Comparison of ENCODE assay signal across 1 cellular context in the genomic region with DNA sequence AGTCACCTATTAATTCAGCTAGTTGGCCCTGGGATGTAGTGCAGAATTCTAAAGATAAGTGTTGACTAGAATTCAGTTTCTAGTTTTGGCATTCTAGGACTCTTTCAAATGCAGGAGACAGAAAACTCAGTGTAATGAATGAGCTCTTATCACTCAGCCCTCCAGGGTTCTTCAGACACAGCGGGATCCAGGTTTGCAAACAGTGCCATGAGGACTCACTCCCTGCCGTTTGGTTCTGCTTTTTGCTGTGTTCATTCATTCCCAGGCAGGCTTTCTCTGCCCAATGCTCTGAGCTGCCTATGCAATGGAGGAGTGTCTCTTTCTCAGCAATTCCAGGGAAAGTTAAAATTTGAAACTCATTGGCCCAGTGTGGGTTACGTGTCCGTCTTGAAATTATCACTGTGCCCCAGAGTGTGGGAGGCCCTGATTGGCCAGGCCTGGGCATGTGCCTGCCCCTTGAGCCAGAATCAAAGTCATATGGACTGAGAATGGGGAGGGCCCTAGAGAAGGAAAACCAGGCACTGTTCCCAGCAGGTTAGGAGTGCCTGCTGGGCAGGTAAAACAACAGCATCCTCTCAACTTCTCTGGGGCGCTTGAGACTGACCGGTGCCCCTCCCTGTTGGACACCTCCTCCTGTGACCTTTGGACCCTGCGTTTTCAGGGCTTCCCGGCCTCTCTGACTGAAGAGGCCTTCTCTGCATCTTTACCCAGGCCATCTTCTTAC.
TF ChIP-seq lines count a peak whose summit lies in the region.

No MANE protein-coding gene starts in this region.

TF ChIP-seq in HepG2, 621 proteins besides CTCF, POLR2A, EP300 and RAD21 (continued from another document):
- TF ChIP-seq, protein P1, sequence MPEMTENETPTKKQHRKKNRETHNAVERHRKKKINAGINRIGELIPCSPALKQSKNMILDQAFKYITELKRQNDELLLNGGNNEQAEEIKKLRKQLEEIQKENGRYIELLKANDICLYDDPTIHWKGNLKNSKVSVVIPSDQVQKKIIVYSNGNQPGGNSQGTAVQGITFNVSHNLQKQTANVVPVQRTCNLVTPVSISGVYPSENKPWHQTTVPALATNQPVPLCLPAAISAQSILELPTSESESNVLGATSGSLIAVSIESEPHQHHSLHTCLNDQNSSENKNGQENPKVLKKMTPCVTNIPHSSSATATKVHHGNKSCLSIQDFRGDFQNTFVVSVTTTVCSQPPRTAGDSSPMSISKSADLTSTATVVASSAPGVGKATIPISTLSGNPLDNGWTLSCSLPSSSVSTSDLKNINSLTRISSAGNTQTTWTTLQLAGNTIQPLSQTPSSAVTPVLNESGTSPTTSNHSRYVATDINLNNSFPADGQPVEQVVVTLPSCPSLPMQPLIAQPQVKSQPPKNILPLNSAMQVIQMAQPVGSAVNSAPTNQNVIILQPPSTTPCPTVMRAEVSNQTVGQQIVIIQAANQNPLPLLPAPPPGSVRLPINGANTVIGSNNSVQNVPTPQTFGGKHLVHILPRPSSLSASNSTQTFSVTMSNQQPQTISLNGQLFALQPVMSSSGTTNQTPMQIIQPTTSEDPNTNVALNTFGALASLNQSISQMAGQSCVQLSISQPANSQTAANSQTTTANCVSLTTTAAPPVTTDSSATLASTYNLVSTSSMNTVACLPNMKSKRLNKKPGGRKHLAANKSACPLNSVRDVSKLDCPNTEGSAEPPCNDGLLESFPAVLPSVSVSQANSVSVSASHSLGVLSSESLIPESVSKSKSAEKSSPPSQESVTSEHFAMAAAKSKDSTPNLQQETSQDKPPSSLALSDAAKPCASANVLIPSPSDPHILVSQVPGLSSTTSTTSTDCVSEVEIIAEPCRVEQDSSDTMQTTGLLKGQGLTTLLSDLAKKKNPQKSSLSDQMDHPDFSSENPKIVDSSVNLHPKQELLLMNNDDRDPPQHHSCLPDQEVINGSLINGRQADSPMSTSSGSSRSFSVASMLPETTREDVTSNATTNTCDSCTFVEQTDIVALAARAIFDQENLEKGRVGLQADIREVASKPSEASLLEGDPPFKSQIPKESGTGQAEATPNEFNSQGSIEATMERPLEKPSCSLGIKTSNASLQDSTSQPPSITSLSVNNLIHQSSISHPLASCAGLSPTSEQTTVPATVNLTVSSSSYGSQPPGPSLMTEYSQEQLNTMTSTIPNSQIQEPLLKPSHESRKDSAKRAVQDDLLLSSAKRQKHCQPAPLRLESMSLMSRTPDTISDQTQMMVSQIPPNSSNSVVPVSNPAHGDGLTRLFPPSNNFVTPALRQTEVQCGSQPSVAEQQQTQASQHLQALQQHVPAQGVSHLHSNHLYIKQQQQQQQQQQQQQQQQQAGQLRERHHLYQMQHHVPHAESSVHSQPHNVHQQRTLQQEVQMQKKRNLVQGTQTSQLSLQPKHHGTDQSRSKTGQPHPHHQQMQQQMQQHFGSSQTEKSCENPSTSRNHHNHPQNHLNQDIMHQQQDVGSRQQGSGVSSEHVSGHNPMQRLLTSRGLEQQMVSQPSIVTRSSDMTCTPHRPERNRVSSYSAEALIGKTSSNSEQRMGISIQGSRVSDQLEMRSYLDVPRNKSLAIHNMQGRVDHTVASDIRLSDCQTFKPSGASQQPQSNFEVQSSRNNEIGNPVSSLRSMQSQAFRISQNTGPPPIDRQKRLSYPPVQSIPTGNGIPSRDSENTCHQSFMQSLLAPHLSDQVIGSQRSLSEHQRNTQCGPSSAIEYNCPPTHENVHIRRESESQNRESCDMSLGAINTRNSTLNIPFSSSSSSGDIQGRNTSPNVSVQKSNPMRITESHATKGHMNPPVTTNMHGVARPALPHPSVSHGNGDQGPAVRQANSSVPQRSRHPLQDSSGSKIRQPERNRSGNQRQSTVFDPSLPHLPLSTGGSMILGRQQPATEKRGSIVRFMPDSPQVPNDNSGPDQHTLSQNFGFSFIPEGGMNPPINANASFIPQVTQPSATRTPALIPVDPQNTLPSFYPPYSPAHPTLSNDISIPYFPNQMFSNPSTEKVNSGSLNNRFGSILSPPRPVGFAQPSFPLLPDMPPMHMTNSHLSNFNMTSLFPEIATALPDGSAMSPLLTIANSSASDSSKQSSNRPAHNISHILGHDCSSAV (CRISPR knock-in tag; IDR thresholded peaks at IDR 0.05; ENCODE audit: borderline replicate concordance): no peak
- TF ChIP-seq ATM (IDR thresholded peaks at IDR 0.05; ENCODE audit: borderline replicate concordance): no peak
- no peak for TF ChIP-seq TCF12 (IDR thresholded peaks at IDR 0.05)
- no peak for TF ChIP-seq TCF12 (CRISPR knock-in tag; IDR thresholded peaks at IDR 0.05)
- TF ChIP-seq ZEB1 (IDR thresholded peaks at IDR 0.05; ENCODE audit: insufficient replicate concordance, low read depth): peak; percentile 77
- peak; percentile 57; the same call in 1 of the 2 replicates for TF ChIP-seq PRMT3 (CRISPR knock-in tag; IDR thresholded peaks at IDR 0.05; ENCODE audit: borderline replicate concordance, low read depth)
- TF ChIP-seq, protein P2, sequence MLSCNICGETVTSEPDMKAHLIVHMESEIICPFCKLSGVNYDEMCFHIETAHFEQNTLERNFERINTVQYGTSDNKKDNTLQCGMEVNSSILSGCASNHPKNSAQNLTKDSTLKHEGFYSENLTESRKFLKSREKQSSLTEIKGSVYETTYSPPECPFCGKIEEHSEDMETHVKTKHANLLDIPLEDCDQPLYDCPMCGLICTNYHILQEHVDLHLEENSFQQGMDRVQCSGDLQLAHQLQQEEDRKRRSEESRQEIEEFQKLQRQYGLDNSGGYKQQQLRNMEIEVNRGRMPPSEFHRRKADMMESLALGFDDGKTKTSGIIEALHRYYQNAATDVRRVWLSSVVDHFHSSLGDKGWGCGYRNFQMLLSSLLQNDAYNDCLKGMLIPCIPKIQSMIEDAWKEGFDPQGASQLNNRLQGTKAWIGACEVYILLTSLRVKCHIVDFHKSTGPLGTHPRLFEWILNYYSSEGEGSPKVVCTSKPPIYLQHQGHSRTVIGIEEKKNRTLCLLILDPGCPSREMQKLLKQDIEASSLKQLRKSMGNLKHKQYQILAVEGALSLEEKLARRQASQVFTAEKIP (CRISPR knock-in tag; IDR thresholded peaks at IDR 0.05; ENCODE audit: borderline replicate concordance): no peak
- TF ChIP-seq ZNF350 (CRISPR knock-in tag; IDR thresholded peaks at IDR 0.05; ENCODE audit: borderline replicate concordance, low read depth): 0 out of 2 replicates have a peak, but pooled peaks have one; percentile 12
- TF ChIP-seq, protein P3, sequence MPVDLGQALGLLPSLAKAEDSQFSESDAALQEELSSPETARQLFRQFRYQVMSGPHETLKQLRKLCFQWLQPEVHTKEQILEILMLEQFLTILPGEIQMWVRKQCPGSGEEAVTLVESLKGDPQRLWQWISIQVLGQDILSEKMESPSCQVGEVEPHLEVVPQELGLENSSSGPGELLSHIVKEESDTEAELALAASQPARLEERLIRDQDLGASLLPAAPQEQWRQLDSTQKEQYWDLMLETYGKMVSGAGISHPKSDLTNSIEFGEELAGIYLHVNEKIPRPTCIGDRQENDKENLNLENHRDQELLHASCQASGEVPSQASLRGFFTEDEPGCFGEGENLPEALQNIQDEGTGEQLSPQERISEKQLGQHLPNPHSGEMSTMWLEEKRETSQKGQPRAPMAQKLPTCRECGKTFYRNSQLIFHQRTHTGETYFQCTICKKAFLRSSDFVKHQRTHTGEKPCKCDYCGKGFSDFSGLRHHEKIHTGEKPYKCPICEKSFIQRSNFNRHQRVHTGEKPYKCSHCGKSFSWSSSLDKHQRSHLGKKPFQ (CRISPR knock-in tag; IDR thresholded peaks at IDR 0.05; ENCODE audit: insufficient replicate concordance): no peak
- TF ChIP-seq ZFX (CRISPR knock-in tag; IDR thresholded peaks at IDR 0.05; ENCODE audit: low read depth): 0 out of 2 replicates have a peak, but pooled peaks have one; percentile 8
- peak; percentile 80 for TF ChIP-seq HNF4A (CRISPR knock-in tag; IDR thresholded peaks at IDR 0.05)
- 0 out of 2 replicates have a peak, but pooled peaks have one; percentile 38 for TF ChIP-seq ZBTB20 (CRISPR knock-in tag; IDR thresholded peaks at IDR 0.05; ENCODE audit: borderline replicate concordance, low read depth)
- no peak for TF ChIP-seq TP53 (CRISPR knock-in tag; conservative IDR thresholded peaks at IDR 0.05)
- TF ChIP-seq HOXA7 (CRISPR knock-in tag; IDR thresholded peaks at IDR 0.05): no peak
